In the genomic region with DNA sequence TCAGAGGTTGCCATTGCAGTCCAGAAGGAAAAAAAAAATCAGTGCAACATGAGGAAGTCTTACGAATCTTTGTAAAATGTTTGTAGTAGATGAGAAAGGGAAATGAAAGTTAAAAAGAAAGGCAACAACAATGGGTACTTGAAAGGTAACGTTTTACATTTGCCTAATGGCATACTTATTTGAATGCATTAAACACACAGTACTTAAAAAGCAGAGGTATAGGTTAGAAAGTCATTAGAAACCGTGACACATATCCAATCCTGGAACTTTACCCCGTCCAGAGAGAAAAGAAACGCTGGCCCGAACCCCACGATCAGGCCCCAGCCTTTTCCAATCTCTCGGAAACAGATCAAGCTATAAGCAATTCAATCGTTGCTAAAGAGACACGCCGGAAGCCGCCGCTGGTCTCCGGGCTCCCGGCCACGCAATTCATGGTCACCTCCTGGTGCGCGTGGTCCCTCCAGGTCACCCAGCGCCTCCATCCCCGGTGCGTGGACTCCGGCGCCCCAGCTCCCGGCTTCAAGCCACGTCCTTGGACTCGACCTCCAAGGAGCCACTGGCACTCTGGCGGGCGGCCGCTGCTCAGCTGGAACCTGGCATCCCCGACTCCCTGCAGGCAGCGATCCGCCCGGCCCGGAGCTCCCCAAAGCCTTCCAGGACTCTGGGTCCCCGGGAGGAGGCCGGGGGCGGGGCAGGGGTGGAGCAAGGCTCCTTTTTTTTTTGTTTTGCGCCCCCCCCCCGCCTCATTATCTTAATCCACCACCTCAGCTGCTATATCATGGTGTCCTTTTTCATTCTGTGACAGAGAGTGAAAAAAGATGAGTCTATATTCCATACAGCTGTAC, we compare ENCODE assay signal across 1 cellular context.
A peak's percentile ranks its signal among the peaks of the same experiment; 100 is the strongest.
TF ChIP-seq lines count a peak whose summit lies in the region.

A gene (minus strand): TSS at position 663 of the 845 bp plus-strand sequence. CDS start 181 bp downstream, at position 482.

TF ChIP-seq in K562, 482 proteins besides CTCF, POLR2A, EP300 and RAD21 (continued from another document and continues in another):
- TF ChIP-seq, protein P1, sequence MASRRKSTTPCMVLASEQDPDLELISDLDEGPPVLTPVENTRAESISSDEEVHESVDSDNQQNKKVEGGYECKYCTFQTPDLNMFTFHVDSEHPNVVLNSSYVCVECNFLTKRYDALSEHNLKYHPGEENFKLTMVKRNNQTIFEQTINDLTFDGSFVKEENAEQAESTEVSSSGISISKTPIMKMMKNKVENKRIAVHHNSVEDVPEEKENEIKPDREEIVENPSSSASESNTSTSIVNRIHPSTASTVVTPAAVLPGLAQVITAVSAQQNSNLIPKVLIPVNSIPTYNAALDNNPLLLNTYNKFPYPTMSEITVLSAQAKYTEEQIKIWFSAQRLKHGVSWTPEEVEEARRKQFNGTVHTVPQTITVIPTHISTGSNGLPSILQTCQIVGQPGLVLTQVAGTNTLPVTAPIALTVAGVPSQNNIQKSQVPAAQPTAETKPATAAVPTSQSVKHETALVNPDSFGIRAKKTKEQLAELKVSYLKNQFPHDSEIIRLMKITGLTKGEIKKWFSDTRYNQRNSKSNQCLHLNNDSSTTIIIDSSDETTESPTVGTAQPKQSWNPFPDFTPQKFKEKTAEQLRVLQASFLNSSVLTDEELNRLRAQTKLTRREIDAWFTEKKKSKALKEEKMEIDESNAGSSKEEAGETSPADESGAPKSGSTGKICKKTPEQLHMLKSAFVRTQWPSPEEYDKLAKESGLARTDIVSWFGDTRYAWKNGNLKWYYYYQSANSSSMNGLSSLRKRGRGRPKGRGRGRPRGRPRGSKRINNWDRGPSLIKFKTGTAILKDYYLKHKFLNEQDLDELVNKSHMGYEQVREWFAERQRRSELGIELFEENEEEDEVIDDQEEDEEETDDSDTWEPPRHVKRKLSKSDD (conservative IDR thresholded peaks at IDR 0.05; ENCODE audit: low read length): no peak
- peak; percentile 48 for TF ChIP-seq SAP30 (IDR thresholded peaks at IDR 0.05; ENCODE audit: borderline replicate concordance, insufficient read depth, low read depth, low read length, poor library complexity, severe bottlenecking)
- TF ChIP-seq ZNF57 (CRISPR knock-in tag; IDR thresholded peaks at IDR 0.05): no peak
- TF ChIP-seq, protein P2, sequence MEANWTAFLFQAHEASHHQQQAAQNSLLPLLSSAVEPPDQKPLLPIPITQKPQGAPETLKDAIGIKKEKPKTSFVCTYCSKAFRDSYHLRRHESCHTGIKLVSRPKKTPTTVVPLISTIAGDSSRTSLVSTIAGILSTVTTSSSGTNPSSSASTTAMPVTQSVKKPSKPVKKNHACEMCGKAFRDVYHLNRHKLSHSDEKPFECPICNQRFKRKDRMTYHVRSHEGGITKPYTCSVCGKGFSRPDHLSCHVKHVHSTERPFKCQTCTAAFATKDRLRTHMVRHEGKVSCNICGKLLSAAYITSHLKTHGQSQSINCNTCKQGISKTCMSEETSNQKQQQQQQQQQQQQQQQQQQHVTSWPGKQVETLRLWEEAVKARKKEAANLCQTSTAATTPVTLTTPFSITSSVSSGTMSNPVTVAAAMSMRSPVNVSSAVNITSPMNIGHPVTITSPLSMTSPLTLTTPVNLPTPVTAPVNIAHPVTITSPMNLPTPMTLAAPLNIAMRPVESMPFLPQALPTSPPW (CRISPR knock-in tag; IDR thresholded peaks at IDR 0.05): peak; percentile 87
- TF ChIP-seq CSDE1 (IDR thresholded peaks at IDR 0.05): no peak
- peak; percentile 50; the same call in 1 of the 2 replicates for TF ChIP-seq ZFX (CRISPR knock-in tag; IDR thresholded peaks at IDR 0.05)
- 0 out of 2 replicates have a peak, but pooled peaks have one; percentile 41 for TF ChIP-seq SRSF1 (IDR thresholded peaks at IDR 0.05; ENCODE audit: low read depth, low read length)
- TF ChIP-seq, protein P3, sequence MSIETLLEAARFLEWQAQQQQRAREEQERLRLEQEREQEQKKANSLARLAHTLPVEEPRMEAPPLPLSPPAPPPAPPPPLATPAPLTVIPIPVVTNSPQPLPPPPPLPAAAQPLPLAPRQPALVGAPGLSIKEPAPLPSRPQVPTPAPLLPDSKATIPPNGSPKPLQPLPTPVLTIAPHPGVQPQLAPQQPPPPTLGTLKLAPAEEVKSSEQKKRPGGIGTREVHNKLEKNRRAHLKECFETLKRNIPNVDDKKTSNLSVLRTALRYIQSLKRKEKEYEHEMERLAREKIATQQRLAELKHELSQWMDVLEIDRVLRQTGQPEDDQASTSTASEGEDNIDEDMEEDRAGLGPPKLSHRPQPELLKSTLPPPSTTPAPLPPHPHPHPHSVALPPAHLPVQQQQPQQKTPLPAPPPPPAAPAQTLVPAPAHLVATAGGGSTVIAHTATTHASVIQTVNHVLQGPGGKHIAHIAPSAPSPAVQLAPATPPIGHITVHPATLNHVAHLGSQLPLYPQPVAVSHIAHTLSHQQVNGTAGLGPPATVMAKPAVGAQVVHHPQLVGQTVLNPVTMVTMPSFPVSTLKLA (conservative IDR thresholded peaks at IDR 0.05): peak; percentile 61 to 83
- no peak for TF ChIP-seq KDM2B (CRISPR knock-in tag; IDR thresholded peaks at IDR 0.05)
- 0 out of 4 replicates have a peak, but pooled peaks of 1 of the 2 experiments have one; percentile 8 for TF ChIP-seq TEAD1 (CRISPR knock-in tag; IDR thresholded peaks at IDR 0.05)
- no peak for TF ChIP-seq ETV6 (IDR thresholded peaks at IDR 0.05; ENCODE audit: borderline replicate concordance in 1 of 2, low read depth in 2 of 2, low read length in 1 of 2)
- no peak for TF ChIP-seq ETV6 (CRISPR knock-in tag; IDR thresholded peaks at IDR 0.05; ENCODE audit: borderline replicate concordance)
- TF ChIP-seq HDAC8 (tag; IDR thresholded peaks at IDR 0.05): no peak
- no peak for TF ChIP-seq SIN3B (IDR thresholded peaks at IDR 0.05; ENCODE audit: low read depth)
- TF ChIP-seq MCM5 (IDR thresholded peaks at IDR 0.05; ENCODE audit: low read depth): no peak
- no peak for TF ChIP-seq JUND (IDR thresholded peaks at IDR 0.05; ENCODE audit: borderline replicate concordance, low read depth, low read length)
- no peak for TF ChIP-seq JUND (tag; IDR thresholded peaks at IDR 0.05; ENCODE audit: borderline replicate concordance, low read depth, low read length)
- TF ChIP-seq RAD51 (IDR thresholded peaks at IDR 0.05; ENCODE audit: borderline replicate concordance, low read depth): no peak
- no peak for TF ChIP-seq BRD9 (IDR thresholded peaks at IDR 0.05; ENCODE audit: low read depth, partially characterized antibody)
- no peak for TF ChIP-seq RUNX1 (IDR thresholded peaks at IDR 0.05; ENCODE audit: low read depth)
- TF ChIP-seq RCOR1 (IDR thresholded peaks at IDR 0.05; ENCODE audit: borderline replicate concordance in 1 of 2, low read depth in 2 of 2, low read length in 2 of 2): no peak; a peak in 1 of 4 replicates
- TF ChIP-seq, protein P4, sequence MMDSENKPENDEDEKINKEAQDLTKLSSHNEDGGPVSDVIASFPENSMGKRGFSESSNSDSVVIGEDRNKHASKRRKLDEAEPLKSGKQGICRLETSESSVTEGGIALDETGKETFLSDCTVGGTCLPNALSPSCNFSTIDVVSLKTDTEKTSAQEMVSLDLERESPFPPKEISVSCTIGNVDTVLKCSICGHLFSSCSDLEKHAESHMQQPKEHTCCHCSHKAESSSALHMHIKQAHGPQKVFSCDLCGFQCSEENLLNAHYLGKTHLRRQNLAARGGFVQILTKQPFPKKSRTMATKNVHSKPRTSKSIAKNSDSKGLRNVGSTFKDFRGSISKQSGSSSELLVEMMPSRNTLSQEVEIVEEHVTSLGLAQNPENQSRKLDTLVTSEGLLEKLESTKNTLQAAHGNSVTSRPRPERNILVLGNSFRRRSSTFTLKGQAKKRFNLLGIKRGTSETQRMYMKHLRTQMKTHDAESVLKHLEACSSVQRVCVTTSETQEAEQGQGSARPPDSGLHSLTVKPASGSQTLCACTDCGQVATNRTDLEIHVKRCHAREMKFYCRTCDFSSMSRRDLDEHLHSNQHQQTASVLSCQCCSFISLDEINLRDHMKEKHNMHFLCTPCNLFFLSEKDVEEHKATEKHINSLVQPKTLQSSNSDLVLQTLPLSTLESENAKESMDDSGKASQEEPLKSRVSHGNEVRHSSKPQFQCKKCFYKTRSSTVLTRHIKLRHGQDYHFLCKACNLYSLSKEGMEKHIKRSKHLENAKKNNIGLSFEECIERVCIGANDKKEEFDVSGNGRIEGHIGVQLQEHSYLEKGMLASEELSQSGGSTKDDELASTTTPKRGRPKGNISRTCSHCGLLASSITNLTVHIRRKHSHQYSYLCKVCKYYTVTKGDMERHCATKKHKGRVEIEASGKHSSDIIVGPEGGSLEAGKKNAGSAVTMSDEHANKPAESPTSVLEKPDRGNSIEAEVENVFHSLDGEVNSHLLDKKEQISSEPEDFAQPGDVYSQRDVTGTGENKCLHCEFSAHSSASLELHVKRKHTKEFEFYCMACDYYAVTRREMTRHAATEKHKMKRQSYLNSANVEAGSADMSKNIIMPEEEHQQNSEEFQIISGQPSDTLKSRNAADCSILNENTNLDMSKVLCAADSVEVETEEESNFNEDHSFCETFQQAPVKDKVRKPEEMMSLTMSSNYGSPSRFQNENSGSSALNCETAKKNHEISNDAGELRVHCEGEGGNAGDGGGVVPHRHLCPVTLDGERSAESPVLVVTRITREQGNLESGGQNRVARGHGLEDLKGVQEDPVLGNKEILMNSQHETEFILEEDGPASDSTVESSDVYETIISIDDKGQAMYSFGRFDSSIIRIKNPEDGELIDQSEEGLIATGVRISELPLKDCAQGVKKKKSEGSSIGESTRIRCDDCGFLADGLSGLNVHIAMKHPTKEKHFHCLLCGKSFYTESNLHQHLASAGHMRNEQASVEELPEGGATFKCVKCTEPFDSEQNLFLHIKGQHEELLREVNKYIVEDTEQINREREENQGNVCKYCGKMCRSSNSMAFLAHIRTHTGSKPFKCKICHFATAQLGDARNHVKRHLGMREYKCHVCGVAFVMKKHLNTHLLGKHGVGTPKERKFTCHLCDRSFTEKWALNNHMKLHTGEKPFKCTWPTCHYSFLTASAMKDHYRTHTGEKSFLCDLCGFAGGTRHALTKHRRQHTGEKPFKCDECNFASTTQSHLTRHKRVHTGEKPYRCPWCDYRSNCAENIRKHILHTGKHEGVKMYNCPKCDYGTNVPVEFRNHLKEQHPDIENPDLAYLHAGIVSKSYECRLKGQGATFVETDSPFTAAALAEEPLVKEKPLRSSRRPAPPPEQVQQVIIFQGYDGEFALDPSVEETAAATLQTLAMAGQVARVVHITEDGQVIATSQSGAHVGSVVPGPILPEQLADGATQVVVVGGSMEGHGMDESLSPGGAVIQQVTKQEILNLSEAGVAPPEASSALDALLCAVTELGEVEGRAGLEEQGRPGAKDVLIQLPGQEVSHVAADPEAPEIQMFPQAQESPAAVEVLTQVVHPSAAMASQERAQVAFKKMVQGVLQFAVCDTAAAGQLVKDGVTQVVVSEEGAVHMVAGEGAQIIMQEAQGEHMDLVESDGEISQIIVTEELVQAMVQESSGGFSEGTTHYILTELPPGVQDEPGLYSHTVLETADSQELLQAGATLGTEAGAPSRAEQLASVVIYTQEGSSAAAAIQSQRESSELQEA (IDR thresholded peaks at IDR 0.05; ENCODE audit: low read depth): no peak
- TF ChIP-seq BRD4 (IDR thresholded peaks at IDR 0.05): 0 out of 2 replicates have a peak, but pooled peaks have one; percentile 23
- TF ChIP-seq NRF1 (conservative IDR thresholded peaks at IDR 0.05 in 1 of 2, IDR thresholded peaks at IDR 0.05 in 1 of 2): peak; percentile 59 to 63; a peak in 3 of 4 replicates
- TF ChIP-seq MXI1 (IDR thresholded peaks at IDR 0.05; ENCODE audit: low read depth, low read length): no peak
- peak; percentile 52; the same call in 1 of the 2 replicates for TF ChIP-seq GABPA (tag; conservative IDR thresholded peaks at IDR 0.05; ENCODE audit: low read depth)
- no peak for TF ChIP-seq RBM39 (optimal IDR thresholded peaks at IDR 0.05; ENCODE audit: low read depth, low read length)
- peak; percentile 54; the same call in 1 of the 2 replicates for TF ChIP-seq CEBPG (CRISPR knock-in tag; IDR thresholded peaks at IDR 0.05)
- no peak for TF ChIP-seq CEBPG (tag; conservative IDR thresholded peaks at IDR 0.05 in 1 of 2, IDR thresholded peaks at IDR 0.05 in 1 of 2)
- no peak for TF ChIP-seq ZNF561 (CRISPR knock-in tag; conservative IDR thresholded peaks at IDR 0.05)
- TF ChIP-seq PCBP2 (IDR thresholded peaks at IDR 0.05; ENCODE audit: low read depth, low read length, poor library complexity, severe bottlenecking): no peak
- TF ChIP-seq TBP (optimal IDR thresholded peaks at IDR 0.05; ENCODE audit: low read depth, low read length): peak; percentile 37
- TF ChIP-seq, protein P5, sequence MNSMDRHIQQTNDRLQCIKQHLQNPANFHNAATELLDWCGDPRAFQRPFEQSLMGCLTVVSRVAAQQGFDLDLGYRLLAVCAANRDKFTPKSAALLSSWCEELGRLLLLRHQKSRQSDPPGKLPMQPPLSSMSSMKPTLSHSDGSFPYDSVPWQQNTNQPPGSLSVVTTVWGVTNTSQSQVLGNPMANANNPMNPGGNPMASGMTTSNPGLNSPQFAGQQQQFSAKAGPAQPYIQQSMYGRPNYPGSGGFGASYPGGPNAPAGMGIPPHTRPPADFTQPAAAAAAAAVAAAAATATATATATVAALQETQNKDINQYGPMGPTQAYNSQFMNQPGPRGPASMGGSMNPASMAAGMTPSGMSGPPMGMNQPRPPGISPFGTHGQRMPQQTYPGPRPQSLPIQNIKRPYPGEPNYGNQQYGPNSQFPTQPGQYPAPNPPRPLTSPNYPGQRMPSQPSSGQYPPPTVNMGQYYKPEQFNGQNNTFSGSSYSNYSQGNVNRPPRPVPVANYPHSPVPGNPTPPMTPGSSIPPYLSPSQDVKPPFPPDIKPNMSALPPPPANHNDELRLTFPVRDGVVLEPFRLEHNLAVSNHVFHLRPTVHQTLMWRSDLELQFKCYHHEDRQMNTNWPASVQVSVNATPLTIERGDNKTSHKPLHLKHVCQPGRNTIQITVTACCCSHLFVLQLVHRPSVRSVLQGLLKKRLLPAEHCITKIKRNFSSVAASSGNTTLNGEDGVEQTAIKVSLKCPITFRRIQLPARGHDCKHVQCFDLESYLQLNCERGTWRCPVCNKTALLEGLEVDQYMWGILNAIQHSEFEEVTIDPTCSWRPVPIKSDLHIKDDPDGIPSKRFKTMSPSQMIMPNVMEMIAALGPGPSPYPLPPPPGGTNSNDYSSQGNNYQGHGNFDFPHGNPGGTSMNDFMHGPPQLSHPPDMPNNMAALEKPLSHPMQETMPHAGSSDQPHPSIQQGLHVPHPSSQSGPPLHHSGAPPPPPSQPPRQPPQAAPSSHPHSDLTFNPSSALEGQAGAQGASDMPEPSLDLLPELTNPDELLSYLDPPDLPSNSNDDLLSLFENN (IDR thresholded peaks at IDR 0.05; ENCODE audit: low read depth in 2 of 2, low read length in 2 of 2): no peak
- no peak for TF ChIP-seq SMAD3 (CRISPR knock-in tag; conservative IDR thresholded peaks at IDR 0.05)
- TF ChIP-seq, protein P6, sequence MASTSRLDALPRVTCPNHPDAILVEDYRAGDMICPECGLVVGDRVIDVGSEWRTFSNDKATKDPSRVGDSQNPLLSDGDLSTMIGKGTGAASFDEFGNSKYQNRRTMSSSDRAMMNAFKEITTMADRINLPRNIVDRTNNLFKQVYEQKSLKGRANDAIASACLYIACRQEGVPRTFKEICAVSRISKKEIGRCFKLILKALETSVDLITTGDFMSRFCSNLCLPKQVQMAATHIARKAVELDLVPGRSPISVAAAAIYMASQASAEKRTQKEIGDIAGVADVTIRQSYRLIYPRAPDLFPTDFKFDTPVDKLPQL (IDR thresholded peaks at IDR 0.05; ENCODE audit: extremely low read depth, insufficient read length): no peak
- TF ChIP-seq TAF9B (IDR thresholded peaks at IDR 0.05; ENCODE audit: partially characterized antibody): peak; percentile 44
- no peak for TF ChIP-seq TAF15 (IDR thresholded peaks at IDR 0.05; ENCODE audit: low read depth, low read length)
